ENCODE assay signal across 32 cellular contexts in genomic region chr19:3518231-3518630, GRCh38. TPM values are rescaled to one million over a fixed set of nuclear protein-coding genes. Genes with fewer than 3 reads are reported as not detected.
DNase-seq lines count a peak whose midpoint lies in the region; ATAC-seq and TF ChIP-seq lines count a peak whose summit lies in the region.
"Had no signal": no experiment of that assay in that cellular context is flagged by ENCODE, and none has a peak within 500 bp of the region (broad histone marks: within the 10 kb centered on the region; RNA-seq: fewer than 3 reads in every experiment).

No MANE protein-coding gene starts in this region.

- no peaks in the 10 kb centered on the region for H3K27me3 ChIP-seq in CD8-positive, alpha-beta memory T cell (ENCODE audit: insufficient read depth, low read length, poor library complexity, severe bottlenecking)
- no peaks in the 10 kb centered on the region for H3K27me3 ChIP-seq in heart left ventricle
- H3K27me3 ChIP-seq: neutrophil, Peyer's patch, sigmoid colon, upper lobe of right lung had no signal

- WGBS in heart left ventricle, 4 donors = 83 to 93% (median 87%) methylated on average over 10 of the region's 10 CpGs

- H3K4me1 Mint-ChIP-seq in CD8-positive, alpha-beta memory T cell = peaks cover 23 to 59% (median 33%) of the 10 kb centered on the region in 3 donors
- peaks cover 10 to 31% (median 27%) of the 10 kb centered on the region in 3 donors for H3K4me1 Mint-ChIP-seq in IgD-negative memory B cell
- peaks cover 60% of the 10 kb centered on the region for H3K4me1 Mint-ChIP-seq in stimulated activated memory B cell treated with anti-CD40 and anti-IgM and Interleukin-4, amounts not matched to agents 10 μg/mL and 1 μg/mL and 100 μg/mL, for 72 hours
- H3K4me1 Mint-ChIP-seq in endothelial cell (ENCODE audit: unreplicated experiment) = no peaks in the 10 kb centered on the region

- POLR2A ChIA-PET in CD8-positive, alpha-beta memory T cell (lab: Charles Lee) = no interaction called here

- H3K27ac ChIP-seq in CD8-positive, alpha-beta memory T cell (ENCODE audit: low read depth, low read length) = no peak overlapping the region
- H3K27ac ChIP-seq in heart left ventricle = no peak overlapping the region
- H3K27ac ChIP-seq: epithelial cell of prostate, neutrophil, Peyer's patch, prostate gland, sigmoid colon, upper lobe of right lung, WERI-Rb-1 had no signal

- CTCF ChIA-PET in CD8-positive, alpha-beta memory T cell (lab: Charles Lee) = interaction anchor here (1.9 kb wide), 1 partner anchor 18 kb away, joined by 5 read pairs; the partner anchor contains the start of gene DOHH

- peak overlapping the region in 5 of 8 donors; percentile 48 to 70 (median 66) for H3K27ac Mint-ChIP-seq in CD8-positive, alpha-beta memory T cell
- H3K27ac Mint-ChIP-seq in IgD-negative memory B cell = peak overlapping the region in 2 of 3 donors; percentile 82 to 99
- peak overlapping the region; percentile 66 for H3K27ac Mint-ChIP-seq in stimulated activated memory B cell treated with anti-CD40 and anti-IgM and Interleukin-4, amounts not matched to agents 10 μg/mL and 1 μg/mL and 100 μg/mL, for 72 hours
- no peak overlapping the region for H3K27ac Mint-ChIP-seq in endothelial cell (ENCODE audit: unreplicated experiment)
- H3K27ac Mint-ChIP-seq: activated naive CD4-positive, alpha-beta T cell treated with anti-CD3 and anti-CD28 coated beads, Interleukin-2, amount 50 U/mL, for 24 hours; activated T-helper 1 cell treated with anti-CD3 and anti-CD28 coated beads, Interleukin-12 subunit alpha, Interleukin-12 subunit beta, Interleukin-2, Interleukin-4 antibody, amounts not matched to agents 30 ng/mL and 10 ng/mL and 1 ng/mL, durations not matched to agents 14 hours and 24 hours and 36 hours; stimulated activated effector memory CD8-positive, alpha-beta T cell treated with anti-CD3 and anti-CD28 coated beads, Interleukin-12 subunit alpha, Interleukin-12 subunit beta, amount 100 ng/mL, for 72 hours had no signal

- peaks cover 0 to 39% (median 4%) of the 10 kb centered on the region in 3 donors for H3K36me3 Mint-ChIP-seq in CD8-positive, alpha-beta memory T cell
- H3K36me3 Mint-ChIP-seq in IgD-negative memory B cell (peaks cover 3% of the 10 kb centered on the region), endothelial cell (ENCODE audit: low read depth, unreplicated experiment) (peaks cover 5% of the 10 kb centered on the region)
- peaks cover 19% of the 10 kb centered on the region for H3K36me3 Mint-ChIP-seq in stimulated activated memory B cell treated with anti-CD40 and anti-IgM and Interleukin-4, amounts not matched to agents 10 μg/mL and 1 μg/mL and 100 μg/mL, for 72 hours

- peaks cover 19% of the 10 kb centered on the region for H3K4me1 ChIP-seq in CD8-positive, alpha-beta memory T cell (ENCODE audit: insufficient read depth, low read length)
- H3K4me1 ChIP-seq in heart left ventricle = peaks cover 0 to 28% (median 4%) of the 10 kb centered on the region in 12 donors
- H3K4me1 ChIP-seq: upper lobe of right lung had no signal

- intact Hi-C loops in heart left ventricle (cut with DNase I) = no loop called here

- no peaks in the 10 kb centered on the region for H3K9me3 ChIP-seq in CD8-positive, alpha-beta memory T cell (ENCODE audit: low read length)
- no peaks in the 10 kb centered on the region for H3K9me3 ChIP-seq in iPS-18c (ENCODE audit: control insufficient read depth, insufficient read depth, low read length)
- no peaks in the 10 kb centered on the region for H3K9me3 ChIP-seq in heart left ventricle
- H3K9me3 ChIP-seq: neutrophil, Peyer's patch, prostate gland, sigmoid colon, upper lobe of right lung had no signal

- TF ChIP-seq POLR2A in heart left ventricle (IDR thresholded peaks at IDR 0.05) = no peak

- no peaks in the 10 kb centered on the region for H3K9me3 Mint-ChIP-seq in CD8-positive, alpha-beta memory T cell
- no peaks in the 10 kb centered on the region for H3K9me3 Mint-ChIP-seq in IgD-negative memory B cell
- H3K9me3 Mint-ChIP-seq in stimulated activated memory B cell treated with anti-CD40 and anti-IgM and Interleukin-4, amounts not matched to agents 10 μg/mL and 1 μg/mL and 100 μg/mL, for 72 hours = no peaks in the 10 kb centered on the region
- H3K9me3 Mint-ChIP-seq in endothelial cell (ENCODE audit: unreplicated experiment) = no peaks in the 10 kb centered on the region
- H3K9me3 Mint-ChIP-seq: activated naive CD4-positive, alpha-beta T cell treated with anti-CD3 and anti-CD28 coated beads, Interleukin-2, amount 50 U/mL, for 24 hours; activated T-helper 1 cell treated with anti-CD3 and anti-CD28 coated beads, Interleukin-12 subunit alpha, Interleukin-12 subunit beta, Interleukin-2, Interleukin-4 antibody, amounts not matched to agents 30 ng/mL and 10 ng/mL and 1 ng/mL, durations not matched to agents 14 hours and 24 hours and 36 hours; immature natural killer cell; stimulated activated effector memory CD8-positive, alpha-beta T cell treated with anti-CD3 and anti-CD28 coated beads, Interleukin-12 subunit alpha, Interleukin-12 subunit beta, amount 100 ng/mL, for 72 hours had no signal

- DNase-seq in CD8-positive, alpha-beta memory T cell = no peak
- DNase-seq in heart left ventricle = no peak
- DNase-seq in endothelial cell (ENCODE audit: low spot score) = no peak
- no peak for DNase-seq in NCI-H446 treated with DMSO at 0.1 percent for 48 hours (lab: John Stamatoyannopoulos, UW)
- DNase-seq: activated CD4-positive, alpha-beta T cell treated with anti-CD3 and anti-CD28 coated beads, Interleukin-2, amount 50 U/mL, for 4 hours; amygdala; immature natural killer cell; left colon; NCI-H1436; NCI-H510A; NK-92 treated with Interleukin-12 subunit alpha and Interleukin-12 subunit beta, amount 100 ng/mL, for 24 hours; Peyer's patch; SIG-M5; sigmoid colon; stimulated activated CD4-positive, alpha-beta T cell treated with anti-CD3 and anti-CD28 coated beads, Interleukin-4, amount 100 ng/mL, for 24 hours; SW 1271; T1000; upper lobe of right lung; WERI-Rb-1 had no signal

- no peak overlapping the region for H3K4me3 Mint-ChIP-seq in CD8-positive, alpha-beta memory T cell
- H3K4me3 Mint-ChIP-seq in IgD-negative memory B cell (peak overlapping the region in 2 of 4 donors; percentile 17), endothelial cell (ENCODE audit: unreplicated experiment) (no peak overlapping the region)
- H3K4me3 Mint-ChIP-seq in stimulated activated memory B cell treated with anti-CD40 and anti-IgM and Interleukin-4, amounts not matched to agents 10 μg/mL and 1 μg/mL and 100 μg/mL, for 72 hours = no peak overlapping the region
- H3K4me3 Mint-ChIP-seq: activated naive CD4-positive, alpha-beta T cell treated with anti-CD3 and anti-CD28 coated beads, Interleukin-2, amount 50 U/mL, for 24 hours; activated T-helper 1 cell treated with anti-CD3 and anti-CD28 coated beads, Interleukin-12 subunit alpha, Interleukin-12 subunit beta, Interleukin-2, Interleukin-4 antibody, amounts not matched to agents 30 ng/mL and 10 ng/mL and 1 ng/mL, durations not matched to agents 14 hours and 24 hours and 36 hours; immature natural killer cell; stimulated activated effector memory CD8-positive, alpha-beta T cell treated with anti-CD3 and anti-CD28 coated beads, Interleukin-12 subunit alpha, Interleukin-12 subunit beta, amount 100 ng/mL, for 72 hours had no signal

- TF ChIP-seq CTCF in heart left ventricle (IDR thresholded peaks at IDR 0.05) (no peak), endothelial cell (IDR thresholded peaks at IDR 0.05; ENCODE audit: unreplicated experiment) (no peak)

- ATAC-seq in stimulated activated memory B cell treated with anti-CD40 and anti-IgM and Interleukin-4, amounts not matched to agents 10 μg/mL and 1 μg/mL and 100 μg/mL, for 72 hours = no peak
- ATAC-seq in heart left ventricle = no peak
- ATAC-seq: left colon; stimulated activated effector memory CD8-positive, alpha-beta T cell treated with anti-CD3 and anti-CD28 coated beads, Interleukin-12 subunit alpha, Interleukin-12 subunit beta, amount 100 ng/mL, for 72 hours; upper lobe of right lung had no signal

- H3K27me3 Mint-ChIP-seq in CD8-positive, alpha-beta memory T cell = no peaks in the 10 kb centered on the region
- no peaks in the 10 kb centered on the region for H3K27me3 Mint-ChIP-seq in IgD-negative memory B cell
- H3K27me3 Mint-ChIP-seq in stimulated activated memory B cell treated with anti-CD40 and anti-IgM and Interleukin-4, amounts not matched to agents 10 μg/mL and 1 μg/mL and 100 μg/mL, for 72 hours = no peaks in the 10 kb centered on the region
- H3K27me3 Mint-ChIP-seq in endothelial cell (ENCODE audit: unreplicated experiment) = peaks cover 7% of the 10 kb centered on the region
- H3K27me3 Mint-ChIP-seq: activated naive CD4-positive, alpha-beta T cell treated with anti-CD3 and anti-CD28 coated beads, Interleukin-2, amount 50 U/mL, for 24 hours had no signal

- no peaks in the 10 kb centered on the region for H3K36me3 ChIP-seq in CD8-positive, alpha-beta memory T cell (ENCODE audit: insufficient read depth, low read length)
- peaks cover 0 to 41% (median 10%) of the 10 kb centered on the region in 9 donors for H3K36me3 ChIP-seq in heart left ventricle
- H3K36me3 ChIP-seq: prostate gland had no signal

- H3K4me3 ChIP-seq in CD8-positive, alpha-beta memory T cell (ENCODE audit: low read length) = no peak overlapping the region
- H3K4me3 ChIP-seq in iPS-18c (ENCODE audit: insufficient read depth, low read depth, low read length) (peak overlapping the region; percentile 24), heart left ventricle (no peak overlapping the region)
- H3K4me3 ChIP-seq: Peyer's patch, prostate gland, sigmoid colon, upper lobe of right lung had no signal

RNA-seq across cellular contexts. Expression of gene FZR1, which starts 12.1 kb away (rescaled TPM):
- 10 to 100 TPM; 36.7 to 36.9 TPM for total RNA-seq in CD8-positive, alpha-beta memory T cell
- polyA plus RNA-seq in CD8-positive, alpha-beta memory T cell = 14.4 TPM
- polyA plus RNA-seq in IgD-negative memory B cell = 19.2 TPM
- 10 to 100 TPM; 15.4 to 41.0 (median 26.4) TPM for total RNA-seq in heart left ventricle
- 10 to 100 TPM; 13.9 to 23.5 TPM for polyA plus RNA-seq in heart left ventricle
- total RNA-seq in endothelial cell (ENCODE audit: unreplicated experiment) = 38.9 TPM

RNA-seq across cellular contexts. Expression of gene DOHH, which starts 17.8 kb away (rescaled TPM):
- total RNA-seq in CD8-positive, alpha-beta memory T cell = 10 to 100 TPM; 21.3 to 21.4 TPM
- 14.0 TPM for polyA plus RNA-seq in CD8-positive, alpha-beta memory T cell
- polyA plus RNA-seq in IgD-negative memory B cell (16.3 TPM), heart left ventricle (10 to 100 TPM; 17.9 to 34.3 TPM)
- total RNA-seq in heart left ventricle (10 to 100 TPM in 5 of 9 donors, 1 to 10 TPM in 4; 7.4 to 32.3 (median 10.1) TPM), endothelial cell (ENCODE audit: unreplicated experiment) (8.7 TPM)

RNA-seq across cellular contexts. Expression of gene TEKTIP1, which starts 20.7 kb away (rescaled TPM):
- 1 to 10 TPM; 1.0 to 1.2 TPM for total RNA-seq in CD8-positive, alpha-beta memory T cell
- polyA plus RNA-seq in CD8-positive, alpha-beta memory T cell = 0.38 TPM
- polyA plus RNA-seq in IgD-negative memory B cell = not detected
- total RNA-seq in heart left ventricle = 1 to 10 TPM in 3 of 9 donors, under 1 TPM in 3, not detected in 3; 0.63 to 1.8 (median 0.93) TPM
- polyA plus RNA-seq in heart left ventricle = not detected
- total RNA-seq in endothelial cell (ENCODE audit: unreplicated experiment) = 1.4 TPM
- total RNA-seq: H4, HT-29, myocyte had no signal
- polyA plus RNA-seq: immature natural killer cell had no signal

RNA-seq across cellular contexts. Expression of gene SMIM44, which starts 35.0 kb away (rescaled TPM):
- total RNA-seq in CD8-positive, alpha-beta memory T cell = not detected
- not detected for polyA plus RNA-seq in CD8-positive, alpha-beta memory T cell
- polyA plus RNA-seq in IgD-negative memory B cell (not detected), heart left ventricle (not detected)
- total RNA-seq in heart left ventricle (not detected), endothelial cell (ENCODE audit: unreplicated experiment) (not detected)
- total RNA-seq: activated T-helper 1 cell treated with anti-CD3 and anti-CD28 coated beads, Interleukin-12 subunit alpha, Interleukin-12 subunit beta, Interleukin-2, Interleukin-4 antibody, amounts not matched to agents 30 ng/mL and 10 ng/mL and 1 ng/mL, durations not matched to agents 14 hours and 24 hours and 36 hours; H4; mesenteric fat pad; myocyte; sigmoid colon; upper lobe of right lung had no signal
- polyA plus RNA-seq: immature natural killer cell had no signal

RNA-seq across cellular contexts. Expression of gene SMIM24, which starts 37.9 kb away (rescaled TPM):
- total RNA-seq in CD8-positive, alpha-beta memory T cell = not detected
- 0.66 TPM for polyA plus RNA-seq in CD8-positive, alpha-beta memory T cell
- polyA plus RNA-seq in IgD-negative memory B cell (not detected), heart left ventricle (under 1 TPM in 1 of 2 donors, not detected in 1; 0.15 TPM)
- total RNA-seq in heart left ventricle (not detected), endothelial cell (ENCODE audit: unreplicated experiment) (not detected)
- total RNA-seq: activated T-helper 1 cell treated with anti-CD3 and anti-CD28 coated beads, Interleukin-12 subunit alpha, Interleukin-12 subunit beta, Interleukin-2, Interleukin-4 antibody, amounts not matched to agents 30 ng/mL and 10 ng/mL and 1 ng/mL, durations not matched to agents 14 hours and 24 hours and 36 hours; H4; myocyte; sigmoid colon; upper lobe of right lung had no signal
